In genomic region chr16:22206847-22207714, GRCh38 we compare ENCODE assay signal across 8 cellular contexts. TPM values are rescaled to one million over a fixed set of nuclear protein-coding genes. Genes with fewer than 3 reads are reported as not detected.
DNase-seq lines count a peak whose midpoint lies in the region; ATAC-seq and TF ChIP-seq lines count a peak whose summit lies in the region.

No MANE protein-coding gene starts in this region.

- peak overlapping the region; percentile 86 to 97 (median 94) for H3K4me3 Mint-ChIP-seq in CD8-positive, alpha-beta memory T cell

- ATAC-seq in GM21526 (IDR thresholded peaks at IDR 0.05; ENCODE audit: low FRiP score, unreplicated experiment) (peak; percentile 44), GM21423 (IDR thresholded peaks at IDR 0.05; ENCODE audit: unreplicated experiment) (no peak)

- intact Hi-C loops in ascending aorta (cut with DNase I) = loop anchor here (1.0 to 5.0 kb wide), 6 partner anchors 8 to 1300 kb away; no protein-coding TSS in a partner anchor

- TF ChIP-seq CTCF in ascending aorta (IDR thresholded peaks at IDR 0.05) (no peak), right atrium auricular region (IDR thresholded peaks at IDR 0.05) (no peak)

- no peaks in the 10 kb centered on the region for H3K36me3 ChIP-seq in CD8-positive, alpha-beta memory T cell (ENCODE audit: insufficient read depth, low read length)
- H3K36me3 ChIP-seq in ascending aorta (no peaks in the 10 kb centered on the region), right atrium auricular region (no peaks in the 10 kb centered on the region)

- CTCF ChIA-PET in CD8-positive, alpha-beta memory T cell (lab: Charles Lee) = interaction anchor here (0.8 to 5.4 kb wide), 16 partner anchors 9 to 208 kb away, joined by 3 to 26 read pairs (median 5); partner anchors contain the start of genes PDZD9 and POLR3E

- H3K4me3 ChIP-seq in CD8-positive, alpha-beta memory T cell (ENCODE audit: low read length) = peak overlapping the region; percentile 65
- peak overlapping the region; percentile 74 to 85 for H3K4me3 ChIP-seq in ascending aorta
- peak overlapping the region; percentile 87 to 94 for H3K4me3 ChIP-seq in right atrium auricular region

- H3K4me1 ChIP-seq in CD8-positive, alpha-beta memory T cell (ENCODE audit: insufficient read depth, low read length) = peaks cover 19% of the 10 kb centered on the region
- H3K4me1 ChIP-seq in ascending aorta = peaks cover 3 to 53% of the 10 kb centered on the region in 2 donors
- peaks cover 0 to 54% of the 10 kb centered on the region in 2 donors for H3K4me1 ChIP-seq in right atrium auricular region

- peaks cover 0 to 11% (median 0%) of the 10 kb centered on the region in 3 donors for H3K36me3 Mint-ChIP-seq in CD8-positive, alpha-beta memory T cell

- H3K9me3 Mint-ChIP-seq in CD8-positive, alpha-beta memory T cell = no peaks in the 10 kb centered on the region

- H3K27ac Mint-ChIP-seq in CD8-positive, alpha-beta memory T cell = peak overlapping the region; percentile 40 to 91 (median 75)

- H3K27ac ChIP-seq in CD8-positive, alpha-beta memory T cell (ENCODE audit: low read depth, low read length) = peak overlapping the region; percentile 44
- H3K27ac ChIP-seq in ascending aorta (peak overlapping the region; percentile 87 to 88), right atrium auricular region (peak overlapping the region; percentile 95)

- H3K27me3 ChIP-seq in CD8-positive, alpha-beta memory T cell (ENCODE audit: insufficient read depth, low read length, poor library complexity, severe bottlenecking) = no peaks in the 10 kb centered on the region
- H3K27me3 ChIP-seq in ascending aorta (no peaks in the 10 kb centered on the region), right atrium auricular region (no peaks in the 10 kb centered on the region)

- no peaks in the 10 kb centered on the region for H3K9me3 ChIP-seq in CD8-positive, alpha-beta memory T cell (ENCODE audit: low read length)
- H3K9me3 ChIP-seq in ascending aorta = no peaks in the 10 kb centered on the region
- no peaks in the 10 kb centered on the region for H3K9me3 ChIP-seq in right atrium auricular region

- POLR2A ChIA-PET in CD8-positive, alpha-beta memory T cell (lab: Charles Lee) = interaction anchor here (1.2 to 2.0 kb wide), 4 partner anchors 12 to 90 kb away, joined by 3 to 16 read pairs (median 6); partner anchors contain the start of gene POLR3E

- H3K27me3 Mint-ChIP-seq in CD8-positive, alpha-beta memory T cell = no peaks in the 10 kb centered on the region

- H3K4me1 Mint-ChIP-seq in CD8-positive, alpha-beta memory T cell = peaks cover 24 to 40% (median 32%) of the 10 kb centered on the region in 3 donors

- DNase-seq in CD8-positive, alpha-beta memory T cell = peak; percentile 40 to 60 (median 51)
- peak; percentile 51 for DNase-seq in LHCN-M2 (ENCODE audit: low read depth)
- peak; percentile 33 to 45 (median 39) for DNase-seq in T-helper 1 cell
- DNase-seq in ascending aorta (ENCODE audit: low spot score in 2 of 2) = peak; percentile 59 to 94
- peak; percentile 86 for DNase-seq in right atrium auricular region (ENCODE audit: low spot score)
- DNase-seq in pulmonary artery endothelial cell (ENCODE audit: low read depth, low spot score) = peak; percentile 46

RNA-seq across cellular contexts. Expression of gene EEF2K, which starts 1.0 kb away (rescaled TPM):
- total RNA-seq in CD8-positive, alpha-beta memory T cell = 10 to 100 TPM; 27.2 to 28.3 TPM
- polyA plus RNA-seq in CD8-positive, alpha-beta memory T cell = 1.9 TPM
- total RNA-seq in LHCN-M2 (2014; rRNA removed) (15.1 and 16.1 TPM in 2 replicates), ascending aorta (31.9 TPM), right atrium auricular region (10 to 100 TPM; 12.9 to 18.9 TPM), pulmonary artery endothelial cell (29.5 and 36.8 TPM in 2 replicates)
- 5.6 TPM for polyA plus RNA-seq in LHCN-M2 (2012)

RNA-seq across cellular contexts. Expression of gene SDR42E2, which starts 44.8 kb away (rescaled TPM):
- under 1 TPM in 1 of 2 experiments, not detected in 1; 0.11 TPM for total RNA-seq in CD8-positive, alpha-beta memory T cell
- polyA plus RNA-seq in CD8-positive, alpha-beta memory T cell = 0.92 TPM
- total RNA-seq in LHCN-M2 (2014; rRNA removed) = not detected in 2 replicates
- polyA plus RNA-seq in LHCN-M2 (2012) = 0.02 TPM
- not detected for total RNA-seq in ascending aorta
- total RNA-seq in right atrium auricular region = not detected
- total RNA-seq in pulmonary artery endothelial cell = 0.07 TPM in 1 of 2 replicates, not detected in the other

Comparison
In these comparisons a context has a peak if more than half of its experiments do, and no peak if none do; other contexts are left out.
1. H3K27ac ChIP-seq: peak in every context shown above with its lines; median percentile 95 in right atrium auricular region; 88 in ascending aorta; 44 in CD8-positive, alpha-beta memory T cell.